7 cellular contexts compared by ENCODE assay signal in the genomic region with DNA sequence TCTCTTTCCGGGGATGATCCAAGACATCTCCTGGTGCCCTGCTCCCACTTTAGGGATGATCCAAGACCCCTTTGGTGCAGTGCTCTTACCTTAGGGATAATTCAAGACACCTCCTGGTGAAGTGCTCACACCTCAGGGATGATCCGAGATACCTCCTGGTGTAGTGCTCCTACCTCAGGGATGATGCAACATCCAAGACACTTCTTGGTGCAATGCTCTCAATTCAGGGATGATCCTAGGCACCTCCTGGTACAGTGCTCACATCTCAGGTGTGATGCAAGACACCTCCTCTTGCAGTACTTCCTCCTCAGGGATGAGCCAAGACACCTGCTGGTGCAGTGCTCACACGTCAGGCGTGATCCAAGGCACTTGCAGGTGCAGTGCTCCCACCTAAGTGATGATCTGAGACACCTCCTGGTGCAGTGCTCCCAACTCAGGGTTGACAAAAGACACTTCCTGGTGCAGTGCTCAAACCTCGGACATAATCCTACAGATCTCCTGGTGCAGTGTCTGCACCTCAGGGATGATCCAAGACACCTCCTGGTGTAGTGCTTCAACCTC.
"Had no signal": no experiment of that assay in that cellular context is flagged by ENCODE, and none has a peak within 500 bp of the region (broad histone marks: within the 10 kb centered on the region; RNA-seq: fewer than 3 reads in every experiment).

No MANE protein-coding gene starts in this region.

- H3K4me2 ChIP-seq: GM23338 had no signal

- H2AFZ ChIP-seq: GM23338 had no signal

- FAIRE-seq: H1, H54, HTR-8/SVneo had no signal

- H3K4me3 Mint-ChIP-seq: GM23338, H9, IgD-negative memory B cell had no signal

- H3K4me3 ChIP-seq: GM23338 had no signal

- ATAC-seq: GM23338 had no signal

- H3K36me3 Mint-ChIP-seq: IgD-negative memory B cell had no signal

- H3K4me1 Mint-ChIP-seq: GM23338, H9, IgD-negative memory B cell had no signal

- DNase-seq: H9, HCEC 1CT had no signal

- H3K27ac Mint-ChIP-seq: GM23338, H9, IgD-negative memory B cell had no signal
